Comparison of ENCODE assay signal across 5 cellular contexts in the genomic region with DNA sequence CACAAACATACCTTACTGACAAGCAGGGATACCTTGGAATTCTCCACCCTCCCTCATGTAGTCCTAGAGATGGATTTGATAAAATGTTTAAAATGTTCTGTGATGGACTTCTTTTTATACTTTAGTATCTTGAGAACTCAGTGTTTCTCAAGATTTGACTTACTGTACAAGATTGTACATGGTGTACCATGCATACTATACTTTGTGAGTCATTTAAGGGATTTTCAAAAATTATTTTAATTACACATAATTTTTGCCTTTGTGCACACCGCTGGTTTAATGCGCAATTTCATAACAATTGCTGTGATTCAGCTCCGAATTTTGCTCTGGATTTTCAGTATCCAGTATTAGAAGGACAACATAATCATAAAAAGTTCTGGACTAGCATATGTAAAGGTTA.
"Had no signal": no experiment of that assay in that cellular context is flagged by ENCODE, and none has a peak within 500 bp of the region (broad histone marks: within the 10 kb centered on the region; RNA-seq: fewer than 3 reads in every experiment).

No MANE protein-coding gene starts in this region.

- DNase-seq: GM23248, GOT3, H7, IMR-90 had no signal

- H3K4me1 ChIP-seq: HAP-1 had no signal

- H3K9me3 ChIP-seq: HAP-1 had no signal

- H3K9ac ChIP-seq: GM23248 had no signal

- H3K4me3 ChIP-seq: GM23248, HAP-1 had no signal

- H3K36me3 ChIP-seq: HAP-1 had no signal
